Comparison of ENCODE assay signal across 14 cellular contexts in genomic region chr2:22879009-22879863, GRCh38.
A peak's percentile ranks its signal among the peaks of the same experiment; 100 is the strongest.
DNase-seq lines count a peak whose midpoint lies in the region; ATAC-seq and TF ChIP-seq lines count a peak whose summit lies in the region.
"Had no signal": no experiment of that assay in that cellular context is flagged by ENCODE, and none has a peak within 500 bp of the region (broad histone marks: within the 10 kb centered on the region; RNA-seq: fewer than 3 reads in every experiment).

No MANE protein-coding gene starts in this region.

- TF ChIP-seq EP300 in SK-N-SH (IDR thresholded peaks at IDR 0.05; ENCODE audit: borderline replicate concordance in 1 of 2, low read depth in 1 of 2, low read length in 1 of 2) (peak in 1 of 2 experiments; percentile 96; a peak in 2 of 4 replicates), neural cell (conservative IDR thresholded peaks at IDR 0.05; ENCODE audit: poor library complexity, severe bottlenecking) (peak; percentile 67)

- H3K9ac ChIP-seq in SK-N-SH = no peak overlapping the region
- no peak overlapping the region for H3K9ac ChIP-seq in neural cell (ENCODE audit: low read length)

- no peaks in the 10 kb centered on the region for H3F3A ChIP-seq in SK-N-SH (replicated peaks; ENCODE audit: insufficient read depth)
- no peaks in the 10 kb centered on the region for H3F3A ChIP-seq in neural cell (ENCODE audit: insufficient read depth, low read length, poor library complexity, severe bottlenecking)

- no peaks in the 10 kb centered on the region for H3K27me3 ChIP-seq in BE2C
- H3K27me3 ChIP-seq in SK-N-SH (ENCODE audit: insufficient read depth) = no peaks in the 10 kb centered on the region
- no peaks in the 10 kb centered on the region for H3K27me3 ChIP-seq in neural cell (ENCODE audit: insufficient read depth, low read depth, low read length)

- TF ChIP-seq CTCF in BE2C (IDR thresholded peaks at IDR 0.05; ENCODE audit: low read depth, low read length) (peak; percentile 16; the same call in 1 of the 2 replicates), SK-N-SH (IDR thresholded peaks at IDR 0.05) (no peak), neural cell (IDR thresholded peaks at IDR 0.05; ENCODE audit: poor library complexity, severe bottlenecking) (no peak)

- H3K36me3 ChIP-seq in BE2C (no peaks in the 10 kb centered on the region), SK-N-SH (replicated peaks in 1 of 2; ENCODE audit: control insufficient read depth in 1 of 2, insufficient read depth in 2 of 2, low read length in 1 of 2) (no peaks in the 10 kb centered on the region), neural cell (ENCODE audit: insufficient read depth, low read length) (no peaks in the 10 kb centered on the region)

- H3K4me1 ChIP-seq in BE2C (peaks cover 22% of the 10 kb centered on the region), SK-N-SH (ENCODE audit: control insufficient read depth in 1 of 2, insufficient read depth in 2 of 2, low read depth in 1 of 2, low read length in 1 of 2) (peaks cover 0 to 19% of the 10 kb centered on the region in 2 experiments; a peak in 2 of 4 replicates)
- H3K4me1 ChIP-seq: A549 had no signal

- H2AFZ ChIP-seq in SK-N-SH (ENCODE audit: low read depth) (no peak overlapping the region), neural cell (ENCODE audit: low read depth, low read length) (no peak overlapping the region)

- CTCF ChIA-PET in SK-N-SH (lab: Yijun Ruan, JAX) = interaction anchor here (0.6 to 1.8 kb wide), 3 partner anchors 25 to 471 kb away, joined by 3 to 6 read pairs (median 3); no protein-coding TSS in a partner anchor

- DNase-seq in BE2C (peak; percentile 67), ELF-1 (ENCODE audit: low read depth, low spot score) (peak; percentile 29), SK-N-SH (peak; percentile 64), NCI-H2081 (lab: John Stamatoyannopoulos, UW) (no peak), DMS79 treated with DMSO at 0.1 percent for 48 hours (lab: John Stamatoyannopoulos, UW) (no peak)
- DNase-seq: CD8-positive, alpha-beta T cell; COR-L47; DMS153; HCEC 1CT; HFFc6 had no signal

- TF ChIP-seq RAD21 in SK-N-SH (IDR thresholded peaks at IDR 0.05; ENCODE audit: low read length) (peak; percentile 27), neural cell (conservative IDR thresholded peaks at IDR 0.05) (peak; percentile 29)

- H3K4me3 ChIP-seq in BE2C (ENCODE audit: low read depth, low read length) = peak overlapping the region; percentile 16; the same call in 1 of the 2 replicates
- no peak overlapping the region; a peak in 1 of 4 replicates for H3K4me3 ChIP-seq in SK-N-SH (ENCODE audit: low read depth in 2 of 2, low read length in 1 of 2)
- H3K4me3 ChIP-seq in neural cell (ENCODE audit: low read length) = no peak overlapping the region
- H3K4me3 ChIP-seq: A549, GM12878 had no signal

- WGBS in SK-N-SH (ENCODE audit: low lambda C conversion rate) = 5% methylated on average over 13 of the region's 13 CpGs

- H3K79me2 ChIP-seq in SK-N-SH (ENCODE audit: insufficient read depth) = no peaks in the 10 kb centered on the region
- no peaks in the 10 kb centered on the region for H3K79me2 ChIP-seq in neural cell (replicated peaks; ENCODE audit: insufficient read depth, low read length)

- POLR2A ChIA-PET in SK-N-SH (lab: Yijun Ruan, JAX) = interaction anchor here (0.6 kb wide), 1 partner anchor 24 kb away, joined by 3 read pairs; no protein-coding TSS in a partner anchor

- H4K20me1 ChIP-seq in SK-N-SH (ENCODE audit: insufficient read depth) = no peaks in the 10 kb centered on the region
- no peaks in the 10 kb centered on the region for H4K20me1 ChIP-seq in neural cell (ENCODE audit: insufficient read depth)

- peak overlapping the region in 1 of 2 experiments; percentile 88; a peak in 2 of 4 replicates for H3K27ac ChIP-seq in SK-N-SH (ENCODE audit: low read depth in 2 of 2, low read length in 1 of 2)
- H3K27ac ChIP-seq in neural cell (ENCODE audit: low read length) = peak overlapping the region; percentile 66
- H3K27ac ChIP-seq: A549 had no signal

- H3K9me2 ChIP-seq in SK-N-SH (no peaks in the 10 kb centered on the region), neural cell (ENCODE audit: insufficient read depth, low read length) (no peaks in the 10 kb centered on the region)

- no peak overlapping the region for H3K4me2 ChIP-seq in SK-N-SH
- H3K4me2 ChIP-seq in neural cell (ENCODE audit: low read length) = no peak overlapping the region
- H3K4me2 ChIP-seq: A549 had no signal

- H3K9me3 ChIP-seq in BE2C (no peaks in the 10 kb centered on the region), SK-N-SH (no peaks in the 10 kb centered on the region), neural cell (ENCODE audit: low read length) (no peaks in the 10 kb centered on the region)
- H3K9me3 ChIP-seq: A549 had no signal

- no peak for ATAC-seq in HG03460 (IDR thresholded peaks at IDR 0.05; ENCODE audit: unreplicated experiment)
- ATAC-seq: A549; CD8-positive, alpha-beta T cell; GM12878 had no signal

TF ChIP-seq in SK-N-SH, 30 proteins besides CTCF, POLR2A, EP300 and RAD21:
- peak; percentile 86 for TF ChIP-seq RCOR1 (IDR thresholded peaks at IDR 0.05; ENCODE audit: low read length)
- no peak for TF ChIP-seq GABPA (IDR thresholded peaks at IDR 0.05; ENCODE audit: low read depth)
- peak; percentile 72; the same call in 1 of the 2 replicates for TF ChIP-seq MXI1 (IDR thresholded peaks at IDR 0.05; ENCODE audit: low read depth, low read length)
- TF ChIP-seq TCF12 (IDR thresholded peaks at IDR 0.05) = peak; percentile 51; the same call in 1 of the 2 replicates
- TF ChIP-seq FOXJ3 (CRISPR knock-in tag; IDR thresholded peaks at IDR 0.05) = peak; percentile 70
- TF ChIP-seq GATA2 (CRISPR knock-in tag; IDR thresholded peaks at IDR 0.05) = peak; percentile 95
- peak; percentile 83 for TF ChIP-seq CHD2 (IDR thresholded peaks at IDR 0.05; ENCODE audit: low read length, partially characterized antibody)
- no peak for TF ChIP-seq NRF1 (IDR thresholded peaks at IDR 0.05; ENCODE audit: low read depth, low read length)
TF ChIP-seq in SK-N-SH: peak in this region for 6.

TF ChIP-seq in neural cell, 6 proteins besides CTCF, POLR2A, EP300 and RAD21:
- TF ChIP-seq POLR2AphosphoS5 (IDR thresholded peaks at IDR 0.05) (peak; percentile 45), REST (IDR thresholded peaks at IDR 0.05; ENCODE audit: borderline replicate concordance) (no peak), SMC3 (conservative IDR thresholded peaks at IDR 0.05; ENCODE audit: poor library complexity) (peak; percentile 17), TAF1 (IDR thresholded peaks at IDR 0.05; ENCODE audit: low read depth) (no peak)

Comparison
In these comparisons a context has a peak if more than half of its experiments do, and no peak if none do; other contexts are left out.
1. DNase-seq: peak in BE2C (single experiment), ELF-1 (single experiment) and SK-N-SH (single experiment); none in NCI-H2081 (0 of 2) and DMS79 treated with DMSO at 0.1 percent for 48 hours (single experiment).